ENCODE assay signal across 9 cellular contexts in genomic region chr11:33891714-33892327, GRCh38. TPM values are rescaled to one million over a fixed set of nuclear protein-coding genes. Genes with fewer than 3 reads are reported as not detected.
A peak's percentile ranks its signal among the peaks of the same experiment; 100 is the strongest.
DNase-seq lines count a peak whose midpoint lies in the region; ATAC-seq lines count a peak whose summit lies in the region.
"Had no signal": no experiment of that assay in that cellular context is flagged by ENCODE, and none has a peak within 500 bp of the region (broad histone marks: within the 10 kb centered on the region; RNA-seq: fewer than 3 reads in every experiment).

Gene LMO2 (minus strand): TSS chr11:33892076. CDS start chr11:33869716, 22,360 bp downstream.

- intact Hi-C loops in naive thymus-derived CD4-positive, alpha-beta T cell (cut with micrococcal nuclease), result loop anchor here (2.0 to 5.0 kb wide), 3 partner anchors 23 to 760 kb away; no protein-coding TSS in a partner anchor

- no peak within 1 kb of the TSS for H3K27ac ChIP-seq in naive thymus-derived CD4-positive, alpha-beta T cell (ENCODE audit: low read depth, low read length)

- peak within 1 kb of the TSS; percentile 71 for H3K4me3 Mint-ChIP-seq in activated naive CD8-positive, alpha-beta T cell treated with anti-CD3 and anti-CD28 coated beads for 36 hours
- H3K4me3 Mint-ChIP-seq in naive thymus-derived CD4-positive, alpha-beta T cell, result peak within 1 kb of the TSS in 8 of 10 donors; percentile 12 to 89 (median 80)

- ATAC-seq in naive thymus-derived CD4-positive, alpha-beta T cell, result peak; percentile 2

- peak within 1 kb of the TSS; percentile 81 for H3K27ac Mint-ChIP-seq in activated naive CD8-positive, alpha-beta T cell treated with anti-CD3 and anti-CD28 coated beads for 36 hours
- peak within 1 kb of the TSS in 2 of 9 donors; percentile 65 to 74 for H3K27ac Mint-ChIP-seq in naive thymus-derived CD4-positive, alpha-beta T cell

- CTCF ChIA-PET in naive thymus-derived CD4-positive, alpha-beta T cell (lab: Charles Lee), result no interaction called here

- H3K27me3 ChIP-seq in naive thymus-derived CD4-positive, alpha-beta T cell (ENCODE audit: control insufficient read depth in 2 of 2, insufficient read depth in 2 of 2, low read length in 2 of 2), result no peaks in the 10 kb centered on the region

- H3K4me1 ChIP-seq in naive thymus-derived CD4-positive, alpha-beta T cell (ENCODE audit: control insufficient read depth in 2 of 2, insufficient read depth in 2 of 2, low read length in 2 of 2), result peaks cover 18 to 20% of the 10 kb centered on the region in 2 donors

- peaks cover 41% of the 10 kb centered on the region for H3K4me1 Mint-ChIP-seq in activated naive CD8-positive, alpha-beta T cell treated with anti-CD3 and anti-CD28 coated beads for 36 hours
- H3K4me1 Mint-ChIP-seq in naive thymus-derived CD4-positive, alpha-beta T cell, result peaks cover 21 to 40% (median 27%) of the 10 kb centered on the region in 7 donors

- H3K27me3 Mint-ChIP-seq in activated naive CD8-positive, alpha-beta T cell treated with anti-CD3 and anti-CD28 coated beads for 36 hours, result peaks cover 83% of the 10 kb centered on the region
- H3K27me3 Mint-ChIP-seq in naive thymus-derived CD4-positive, alpha-beta T cell, result peaks cover 43 to 83% (median 59%) of the 10 kb centered on the region in 5 donors

- H3K36me3 ChIP-seq in naive thymus-derived CD4-positive, alpha-beta T cell (ENCODE audit: control insufficient read depth in 2 of 3, insufficient read depth in 3 of 3, low read length in 3 of 3), result no peaks in the 10 kb centered on the region

- H3K9me3 Mint-ChIP-seq in activated naive CD8-positive, alpha-beta T cell treated with anti-CD3 and anti-CD28 coated beads for 36 hours, result no peaks in the 10 kb centered on the region
- H3K9me3 Mint-ChIP-seq in naive thymus-derived CD4-positive, alpha-beta T cell, result peaks cover 0 to 4% (median 0%) of the 10 kb centered on the region in 11 donors

- no peaks in the 10 kb centered on the region for H3K9me3 ChIP-seq in naive thymus-derived CD4-positive, alpha-beta T cell (ENCODE audit: control insufficient read depth in 2 of 3, low read length in 3 of 3)

- POLR2A ChIA-PET in naive thymus-derived CD4-positive, alpha-beta T cell (lab: Charles Lee), result interaction anchor here (0.5 kb wide), 1 partner anchor 1120 kb away, joined by 3 read pairs; no protein-coding TSS in a partner anchor

- H3K36me3 Mint-ChIP-seq in activated naive CD8-positive, alpha-beta T cell treated with anti-CD3 and anti-CD28 coated beads for 36 hours, result no peaks in the 10 kb centered on the region
- no peaks in the 10 kb centered on the region for H3K36me3 Mint-ChIP-seq in naive thymus-derived CD4-positive, alpha-beta T cell

- H3K4me3 ChIP-seq in naive thymus-derived CD4-positive, alpha-beta T cell (ENCODE audit: low read length), result no peak within 1 kb of the TSS

- DNase-seq in DMS79 treated with DMSO at 0.1 percent for 48 hours (lab: John Stamatoyannopoulos, UW) (peak; percentile 98), NCI-H1105 (lab: John Stamatoyannopoulos, UW) (peak; percentile 94), T-helper 9 cell (no peak), NCI-H187 (lab: John Stamatoyannopoulos, UW) (no peak)
- DNase-seq in activated naive CD8-positive, alpha-beta T cell treated with anti-CD3 and anti-CD28 coated beads for 36 hours, result peak; percentile 21
- no peak for DNase-seq in naive thymus-derived CD4-positive, alpha-beta T cell
- no peak for DNase-seq in stimulated activated CD4-positive, alpha-beta T cell treated with anti-CD3 and anti-CD28 coated beads, Interleukin-15, amount 100 ng/mL, for 24 hours
- no peak for DNase-seq in NK-92 treated with Interleukin-12 subunit alpha and Interleukin-12 subunit beta, amount 100 ng/mL, for 24 hours (lab: John Stamatoyannopoulos, UW)

RNA-seq across cellular contexts. Expression of gene LMO2, which starts in this region (rescaled TPM):
- under 1 TPM; 0.14 to 0.21 TPM for total RNA-seq in activated naive CD8-positive, alpha-beta T cell treated with anti-CD3 and anti-CD28 coated beads for 36 hours
- total RNA-seq in naive thymus-derived CD4-positive, alpha-beta T cell, result 10 to 100 TPM in 1 of 5 experiments, 1 to 10 TPM in 1, under 1 TPM in 2, not detected in 1; 0.73 to 40.4 (median 2.6) TPM
- under 1 TPM in 1 of 2 donors, not detected in 1; 0.26 TPM for polyA plus RNA-seq in naive thymus-derived CD4-positive, alpha-beta T cell
- total RNA-seq: SK-MEL-5 had no signal

Comparison
In these comparisons a context has a peak if more than half of its experiments do, and no peak if none do; other contexts are left out.
1. Peak in DNase-seq in activated naive CD8-positive, alpha-beta T cell treated with anti-CD3 and anti-CD28 coated beads for 36 hours; RNA of the gene not detected or under 1 TPM.
2. DNase-seq: peak in DMS79 treated with DMSO at 0.1 percent for 48 hours (single experiment) and NCI-H1105 (single experiment); none in naive thymus-derived CD4-positive, alpha-beta T cell (0 of 9), stimulated activated CD4-positive, alpha-beta T cell treated with anti-CD3 and anti-CD28 coated beads, Interleukin-15, amount 100 ng/mL, for 24 hours (single experiment), NK-92 treated with Interleukin-12 subunit alpha and Interleukin-12 subunit beta, amount 100 ng/mL, for 24 hours (single experiment), T-helper 9 cell (single experiment) and NCI-H187 (0 of 2).